In the genomic region with DNA sequence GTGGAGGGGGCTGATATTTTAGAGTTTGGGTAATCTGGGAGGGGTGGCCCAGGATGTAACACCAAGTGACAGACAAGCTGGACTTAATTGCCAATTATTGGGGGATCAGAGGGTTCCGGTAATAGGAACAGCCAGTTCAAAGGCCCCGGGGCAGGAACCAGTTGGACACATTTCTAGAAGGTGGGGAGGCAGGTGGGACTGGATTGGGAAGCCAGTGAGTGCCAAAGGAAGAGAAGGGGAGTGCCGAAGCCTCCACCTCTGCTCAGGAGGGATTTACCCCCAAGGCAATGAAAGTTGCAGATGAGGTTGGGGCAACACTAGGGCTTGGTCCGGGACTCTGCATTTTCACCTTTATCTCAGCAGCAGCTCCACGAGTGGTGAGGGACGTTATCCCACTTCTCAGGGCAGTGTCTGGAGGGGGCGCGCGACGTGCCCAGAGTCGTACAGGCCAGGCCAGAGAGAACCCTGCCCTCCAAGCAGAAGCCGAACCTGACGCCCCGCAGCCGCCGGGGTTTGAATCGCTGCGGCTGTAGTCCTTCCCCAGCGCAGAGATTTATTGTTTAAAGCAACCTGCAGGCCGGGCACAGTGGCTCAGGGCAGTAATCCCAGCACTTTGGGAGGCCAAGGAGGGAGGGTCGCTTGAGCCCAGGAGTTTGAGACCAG, we compare ENCODE assay signal across 10 cellular contexts. TPM values are rescaled to one million over a fixed set of nuclear protein-coding genes. Genes with fewer than 3 reads are reported as not detected.
DNase-seq lines count a peak whose midpoint lies in the region; ATAC-seq and TF ChIP-seq lines count a peak whose summit lies in the region.
"Had no signal": no experiment of that assay in that cellular context is flagged by ENCODE, and none has a peak within 500 bp of the region (broad histone marks: within the 10 kb centered on the region; RNA-seq: fewer than 3 reads in every experiment).

No MANE protein-coding gene starts in this region.

- H3K36me3 ChIP-seq in left ventricle myocardium inferior: no peaks in the 10 kb centered on the region
- H3K36me3 ChIP-seq in mammary epithelial cell (ENCODE audit: insufficient read depth, low read length): no peaks in the 10 kb centered on the region

- H3K9me3 Mint-ChIP-seq in naive thymus-derived CD8-positive, alpha-beta T cell: no peaks in the 10 kb centered on the region
- H3K9me3 Mint-ChIP-seq in type B pancreatic cell (no peaks in the 10 kb centered on the region), Calu3 (ENCODE audit: low read depth, unreplicated experiment) (no peaks in the 10 kb centered on the region)
- H3K9me3 Mint-ChIP-seq: effector memory CD8-positive, alpha-beta T cell had no signal

- H3K36me3 Mint-ChIP-seq in naive thymus-derived CD8-positive, alpha-beta T cell: no peaks in the 10 kb centered on the region
- H3K36me3 Mint-ChIP-seq in type B pancreatic cell (no peaks in the 10 kb centered on the region), Calu3 (ENCODE audit: insufficient read depth, unreplicated experiment) (peaks cover 15% of the 10 kb centered on the region)

- no peaks in the 10 kb centered on the region for H4K20me1 ChIP-seq in mammary epithelial cell (ENCODE audit: insufficient read depth, low read length)

- H3K27me3 ChIP-seq in left ventricle myocardium inferior (ENCODE audit: low read depth) (no peaks in the 10 kb centered on the region), mammary epithelial cell (ENCODE audit: insufficient read depth, low read length) (no peaks in the 10 kb centered on the region)

- TF ChIP-seq CTCF in left ventricle myocardium inferior (IDR thresholded peaks at IDR 0.05; ENCODE audit: borderline replicate concordance) (no peak), mammary epithelial cell (conservative IDR thresholded peaks at IDR 0.05 in 1 of 2, IDR thresholded peaks at IDR 0.05 in 1 of 2; ENCODE audit: extremely low read depth in 1 of 2, insufficient read depth in 1 of 2, low read depth in 1 of 2, low read length in 2 of 2) (no peak), type B pancreatic cell (conservative IDR thresholded peaks at IDR 0.05) (no peak), Calu3 (IDR thresholded peaks at IDR 0.05; ENCODE audit: unreplicated experiment) (no peak)

- BruUV-seq in mammary epithelial cell (replicated peaks; lab: Mats Ljungman, UMichigan) (no TSS peak), Calu3 (replicated peaks; lab: Mats Ljungman, UMichigan) (no TSS peak)

- dilution Hi-C loops in mammary epithelial cell (cut with HindIII; ENCODE audit: low sequenced_read_pairs): no loop called here

- DNase-seq in left ventricle myocardium inferior (no peak), cardiac septum (ENCODE audit: low spot score) (no peak), mammary epithelial cell (no peak), type B pancreatic cell (ENCODE audit: extremely low spot score, unreplicated experiment) (no peak), GF-D8 (lab: John Stamatoyannopoulos, UW) (no peak), Calu3 (no peak)
- no peak for DNase-seq in naive thymus-derived CD8-positive, alpha-beta T cell
- DNase-seq in stimulated activated CD4-positive, alpha-beta T cell treated with anti-CD3 and anti-CD28 coated beads, Interleukin-2, amount 100 ng/mL, for 48 hours: no peak
- DNase-seq: effector memory CD8-positive, alpha-beta T cell; GM23248 had no signal

- H3K9me3 ChIP-seq in left ventricle myocardium inferior (replicated peaks): no peaks in the 10 kb centered on the region
- no peaks in the 10 kb centered on the region for H3K9me3 ChIP-seq in mammary epithelial cell (replicated peaks; ENCODE audit: insufficient read depth, low read length)

- no peak overlapping the region for H3K4me2 ChIP-seq in mammary epithelial cell (ENCODE audit: insufficient read depth, low read depth, low read length)

- peak overlapping the region in 7 of 10 donors; percentile 47 to 91 (median 83) for H3K27ac Mint-ChIP-seq in naive thymus-derived CD8-positive, alpha-beta T cell
- H3K27ac Mint-ChIP-seq in type B pancreatic cell: peak overlapping the region; percentile 81
- H3K27ac Mint-ChIP-seq in Calu3 (ENCODE audit: unreplicated experiment): no peak overlapping the region

- no peaks in the 10 kb centered on the region for H3K79me2 ChIP-seq in mammary epithelial cell (ENCODE audit: insufficient read depth, low read length)

- no peak for ATAC-seq in naive thymus-derived CD8-positive, alpha-beta T cell
- ATAC-seq: effector memory CD8-positive, alpha-beta T cell had no signal

- H3K4me3 Mint-ChIP-seq in naive thymus-derived CD8-positive, alpha-beta T cell: peak overlapping the region in 1 of 10 donors; percentile 51
- peak overlapping the region; percentile 69 for H3K4me3 Mint-ChIP-seq in type B pancreatic cell
- H3K4me3 Mint-ChIP-seq in Calu3 (ENCODE audit: low read depth, unreplicated experiment): no peak overlapping the region

- WGBS in mammary epithelial cell (ENCODE audit: low coverage, missing lambda C conversion rate): 45% methylated on average over 14 of the region's 21 CpGs

- peak overlapping the region; percentile 54 for H2AFZ ChIP-seq in mammary epithelial cell (ENCODE audit: low read depth, low read length)
- H2AFZ ChIP-seq: GM23248 had no signal

- in situ Hi-C loops in mammary epithelial cell (cut with MboI; ENCODE audit: low sequenced_read_pairs in 2 of 2): no loop called here

- peaks cover 32 to 68% (median 65%) of the 10 kb centered on the region in 4 donors for H3K4me1 Mint-ChIP-seq in naive thymus-derived CD8-positive, alpha-beta T cell
- H3K4me1 Mint-ChIP-seq in type B pancreatic cell (ENCODE audit: unreplicated experiment) (peaks cover 46% of the 10 kb centered on the region), Calu3 (ENCODE audit: low read depth, unreplicated experiment) (peaks cover 17% of the 10 kb centered on the region)

- intact Hi-C loops in left ventricle myocardium inferior (cut with micrococcal nuclease): no loop called here
- intact Hi-C loops in cardiac septum (cut with DNase I): no loop called here
- intact Hi-C loops in mammary epithelial cell (cut with micrococcal nuclease): no loop called here
- intact Hi-C loops in Calu3 (cut with micrococcal nuclease; ENCODE audit: unreplicated experiment): no loop called here

- no peaks in the 10 kb centered on the region for H3K27me3 Mint-ChIP-seq in naive thymus-derived CD8-positive, alpha-beta T cell
- no peaks in the 10 kb centered on the region for H3K27me3 Mint-ChIP-seq in type B pancreatic cell
- H3K27me3 Mint-ChIP-seq in Calu3 (ENCODE audit: unreplicated experiment): no peaks in the 10 kb centered on the region
- H3K27me3 Mint-ChIP-seq: effector memory CD8-positive, alpha-beta T cell had no signal

- no peak overlapping the region for H3K9ac ChIP-seq in mammary epithelial cell (ENCODE audit: insufficient read depth, low read length)
- H3K9ac ChIP-seq: GM23248 had no signal

- H3K4me3 ChIP-seq in left ventricle myocardium inferior (no peak overlapping the region), mammary epithelial cell (replicated peaks in 1 of 3; ENCODE audit: insufficient read depth in 1 of 3, low read depth in 2 of 3, low read length in 3 of 3) (no peak overlapping the region)
- H3K4me3 ChIP-seq: GM23248 had no signal

- H3K27ac ChIP-seq in left ventricle myocardium inferior (replicated peaks): peak overlapping the region; percentile 51
- H3K27ac ChIP-seq in mammary epithelial cell (ENCODE audit: insufficient read depth, low read depth, low read length): no peak overlapping the region
- H3K27ac ChIP-seq: GM23248 had no signal

- CTCF ChIA-PET in mammary epithelial cell (lab: Charles Lee; ENCODE audit: low non-redundant PET): interaction anchor here (0.7 kb wide), 1 partner anchor 42 kb away, joined by 4 read pairs; no protein-coding TSS in a partner anchor
- CTCF ChIA-PET in Calu3 (lab: Charles Lee): no interaction called here

- H3K4me1 ChIP-seq in left ventricle myocardium inferior: peaks cover 43% of the 10 kb centered on the region
- H3K4me1 ChIP-seq in mammary epithelial cell (ENCODE audit: insufficient read depth, low read length): peaks cover 15% of the 10 kb centered on the region

- POLR2A ChIA-PET in naive thymus-derived CD8-positive, alpha-beta T cell (lab: Charles Lee): interaction anchor here (23.0 kb wide), 1 partner anchor 29 kb away, joined by 2305 read pairs; the partner anchor contains the start of gene LSM4

RNA-seq across cellular contexts. Expression of gene JUND, which starts 5.7 kb away (rescaled TPM):
- total RNA-seq in left ventricle myocardium inferior: 107 TPM
- 140 TPM for total RNA-seq in cardiac septum
- 10 to 100 TPM; 59.6 to 74.0 TPM for total RNA-seq in mammary epithelial cell
- polyA plus RNA-seq in mammary epithelial cell: 30.0 TPM
- polyA minus RNA-seq in mammary epithelial cell: 4.4 TPM
- total RNA-seq in naive thymus-derived CD8-positive, alpha-beta T cell: 100 to 1,000 TPM; 181 to 189 TPM
- 100 to 1,000 TPM in 1 of 3 donors, 10 to 100 TPM in 2; 43.3 to 169 (median 69.1) TPM for polyA plus RNA-seq in naive thymus-derived CD8-positive, alpha-beta T cell
- 126 and 232 TPM in 2 replicates for total RNA-seq in type B pancreatic cell (ENCODE audit: low replicate concordance)
- total RNA-seq in Calu3 (2022): 44.9 and 60.9 TPM in 2 replicates

RNA-seq across cellular contexts. Expression of gene IQCN, which starts 12.9 kb away (rescaled TPM):
- total RNA-seq in left ventricle myocardium inferior: 0.49 TPM
- 1.1 TPM for total RNA-seq in cardiac septum
- total RNA-seq in mammary epithelial cell: under 1 TPM; 0.19 to 0.50 TPM
- 0.03 TPM for polyA plus RNA-seq in mammary epithelial cell
- not detected for polyA minus RNA-seq in mammary epithelial cell
- total RNA-seq in naive thymus-derived CD8-positive, alpha-beta T cell: 1 to 10 TPM; 7.4 to 8.4 TPM
- polyA plus RNA-seq in naive thymus-derived CD8-positive, alpha-beta T cell: under 1 TPM in 2 of 3 donors, not detected in 1; 0.06 to 0.15 TPM
- total RNA-seq in type B pancreatic cell (ENCODE audit: low replicate concordance): 7.8 and 10.2 TPM in 2 replicates
- total RNA-seq in Calu3 (2022): 1.5 and 1.6 TPM in 2 replicates

RNA-seq across cellular contexts. Expression of gene LSM4, which starts 35.8 kb away (rescaled TPM):
- total RNA-seq in left ventricle myocardium inferior (94.8 TPM), cardiac septum (83.8 TPM), mammary epithelial cell (100 to 1,000 TPM; 127 to 182 TPM), type B pancreatic cell (ENCODE audit: low replicate concordance) (196 and 223 TPM in 2 replicates), Calu3 (2022) (111 and 115 TPM in 2 replicates)
- 215 TPM for polyA plus RNA-seq in mammary epithelial cell
- 63.3 TPM for polyA minus RNA-seq in mammary epithelial cell
- 10 to 100 TPM; 82.1 to 84.0 TPM for total RNA-seq in naive thymus-derived CD8-positive, alpha-beta T cell
- 100 to 1,000 TPM; 162 to 198 (median 181) TPM for polyA plus RNA-seq in naive thymus-derived CD8-positive, alpha-beta T cell

RNA-seq across cellular contexts. Expression of gene PGPEP1, which starts 53.3 kb away (rescaled TPM):
- 38.8 TPM for total RNA-seq in left ventricle myocardium inferior
- total RNA-seq in cardiac septum: 45.5 TPM
- total RNA-seq in mammary epithelial cell: 10 to 100 TPM; 16.3 to 18.7 TPM
- polyA plus RNA-seq in mammary epithelial cell: 4.5 TPM
- 7.3 TPM for polyA minus RNA-seq in mammary epithelial cell
- 10 to 100 TPM; 55.9 to 61.0 TPM for total RNA-seq in naive thymus-derived CD8-positive, alpha-beta T cell
- 10 to 100 TPM in 1 of 3 donors, 1 to 10 TPM in 2; 9.3 to 11.9 (median 9.7) TPM for polyA plus RNA-seq in naive thymus-derived CD8-positive, alpha-beta T cell
- total RNA-seq in type B pancreatic cell (ENCODE audit: low replicate concordance): 28.8 and 46.7 TPM in 2 replicates
- total RNA-seq in Calu3 (2022): 27.9 and 42.0 TPM in 2 replicates
